In the genomic region with DNA sequence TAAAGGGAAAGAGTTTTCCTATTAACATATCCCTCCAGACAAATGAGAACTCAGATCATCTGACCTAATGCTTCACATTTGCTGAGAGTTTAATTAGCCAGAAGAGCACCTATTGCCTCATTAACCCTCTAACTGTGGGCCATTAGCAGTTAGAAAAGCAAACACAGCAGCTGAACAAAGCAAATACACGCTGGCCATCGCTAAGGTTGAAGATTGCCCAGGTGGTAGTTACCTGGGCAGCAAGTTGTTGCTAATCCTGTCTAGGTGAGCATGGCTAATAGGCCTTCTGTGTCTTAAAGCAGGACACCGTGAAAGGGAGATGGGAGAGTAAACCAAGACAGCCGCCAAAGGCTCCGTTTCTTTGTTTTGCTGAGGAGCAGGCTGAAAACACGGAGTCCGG, we compare ENCODE assay signal across 21 cellular contexts. TPM values are rescaled to one million over a fixed set of nuclear protein-coding genes. Genes with fewer than 3 reads are reported as not detected.
DNase-seq lines count a peak whose midpoint lies in the region; ATAC-seq, FAIRE-seq and TF ChIP-seq lines count a peak whose summit lies in the region.
"Had no signal": no experiment of that assay in that cellular context is flagged by ENCODE, and none has a peak within 500 bp of the region (broad histone marks: within the 10 kb centered on the region; RNA-seq: fewer than 3 reads in every experiment).

No MANE protein-coding gene starts in this region.

- CTCF ChIA-PET in activated CD4-positive, alpha-beta T cell treated with anti-CD3 and anti-CD28 coated beads for 36 hours (lab: Charles Lee), result no interaction called here

- FAIRE-seq in islet of Langerhans (lab: Jason Lieb, UNC), result peak; percentile 100
- FAIRE-seq: colon had no signal

- no peak for ATAC-seq in activated CD4-positive, alpha-beta T cell treated with anti-CD3 and anti-CD28 coated beads for 36 hours
- ATAC-seq in HG02642 (IDR thresholded peaks at IDR 0.05; ENCODE audit: poor library complexity, unreplicated experiment), result no peak
- ATAC-seq: psoas muscle had no signal

- DNase-seq in DMS153 (lab: John Stamatoyannopoulos, UW) (peak; percentile 83), NCI-H1105 treated with DMSO at 0.1 percent for 48 hours (lab: John Stamatoyannopoulos, UW) (peak; percentile 86), NCI-H526 (lab: John Stamatoyannopoulos, UW) (peak; percentile 59 to 60), esophagus muscularis mucosa (ENCODE audit: extremely low spot score) (no peak), H7 (no peak)
- DNase-seq in activated CD4-positive, alpha-beta T cell treated with anti-CD3 and anti-CD28 coated beads for 36 hours, result no peak
- DNase-seq: activated CD4-positive, alpha-beta T cell treated with anti-CD3 and anti-CD28 coated beads for 1 hour; activated CD8-positive, alpha-beta memory T cell treated with anti-CD3 and anti-CD28 coated beads, Interleukin-2, amount 50 U/mL, for 48 hours; CD8-positive, alpha-beta memory T cell; EL; HCEC 1CT; hippocampal formation; mesenchymal stem cell; NCI-H524 treated with DMSO at 0.1 percent for 48 hours; psoas muscle had no signal

- H3K4me3 Mint-ChIP-seq in activated CD4-positive, alpha-beta T cell treated with anti-CD3 and anti-CD28 coated beads for 36 hours, result no peak overlapping the region
- H3K4me3 Mint-ChIP-seq: nephron had no signal

- H3K4me3 ChIP-seq in esophagus muscularis mucosa (no peak overlapping the region), H7 (ENCODE audit: insufficient read depth, low read depth, low read length) (no peak overlapping the region)
- H3K4me3 ChIP-seq: psoas muscle had no signal

- H3K27me3 ChIP-seq in esophagus muscularis mucosa, result peaks cover 0 to 5% (median 0%) of the 10 kb centered on the region in 4 donors
- H3K27me3 ChIP-seq in H7 (ENCODE audit: control insufficient read depth, insufficient read depth, low read length), result no peaks in the 10 kb centered on the region

- POLR2A ChIA-PET in activated CD4-positive, alpha-beta T cell treated with anti-CD3 and anti-CD28 coated beads for 36 hours (lab: Charles Lee), result no interaction called here

- TF ChIP-seq POLR2A in esophagus muscularis mucosa (IDR thresholded peaks at IDR 0.05; ENCODE audit: low read depth), result no peak

- no peak overlapping the region for H3K27ac ChIP-seq in esophagus muscularis mucosa (replicated peaks in 1 of 4)
- H3K27ac ChIP-seq: psoas muscle had no signal

- H3K9me3 Mint-ChIP-seq in activated CD4-positive, alpha-beta T cell treated with anti-CD3 and anti-CD28 coated beads for 36 hours (ENCODE audit: low read depth), result peaks cover under 1% of the 10 kb centered on the region
- H3K9me3 Mint-ChIP-seq: CD8-positive, alpha-beta memory T cell had no signal

- no peak overlapping the region for H3K27ac Mint-ChIP-seq in activated CD4-positive, alpha-beta T cell treated with anti-CD3 and anti-CD28 coated beads for 36 hours
- H3K27ac Mint-ChIP-seq: nephron had no signal

- no peaks in the 10 kb centered on the region for H3K4me1 ChIP-seq in esophagus muscularis mucosa

- TF ChIP-seq CTCF in esophagus muscularis mucosa (IDR thresholded peaks at IDR 0.05), result no peak

- intact Hi-C loops in esophagus muscularis mucosa (cut with DNase I), result no loop called here
- intact Hi-C loops in activated CD4-positive, alpha-beta T cell treated with anti-CD3 and anti-CD28 coated beads for 36 hours (cut with DNase I, micrococcal nuclease), result no loop called here

- H3K36me3 ChIP-seq in esophagus muscularis mucosa (no peaks in the 10 kb centered on the region), H7 (replicated peaks; ENCODE audit: control insufficient read depth, insufficient read depth, low read length) (no peaks in the 10 kb centered on the region)

- no peak for TF ChIP-seq EP300 in esophagus muscularis mucosa (IDR thresholded peaks at IDR 0.05)

- H3K36me3 Mint-ChIP-seq in activated CD4-positive, alpha-beta T cell treated with anti-CD3 and anti-CD28 coated beads for 36 hours (ENCODE audit: low read depth), result no peaks in the 10 kb centered on the region
- H3K36me3 Mint-ChIP-seq: CD8-positive, alpha-beta memory T cell had no signal

- H3K9me3 ChIP-seq in esophagus muscularis mucosa, result peaks cover 0 to 7% (median 0%) of the 10 kb centered on the region in 4 donors
- H3K9me3 ChIP-seq: psoas muscle had no signal

- peaks cover 39% of the 10 kb centered on the region for H3K4me1 Mint-ChIP-seq in activated CD4-positive, alpha-beta T cell treated with anti-CD3 and anti-CD28 coated beads for 36 hours
- H3K4me1 Mint-ChIP-seq: nephron had no signal

- WGBS in esophagus muscularis mucosa, result 89% methylated on average over 7 of the region's 7 CpGs

- H3K27me3 Mint-ChIP-seq in activated CD4-positive, alpha-beta T cell treated with anti-CD3 and anti-CD28 coated beads for 36 hours, result no peaks in the 10 kb centered on the region

RNA-seq across cellular contexts. Expression of gene UCN3, which starts 49.9 kb away (rescaled TPM):
- total RNA-seq in esophagus muscularis mucosa, result not detected
- not detected for total RNA-seq in activated CD4-positive, alpha-beta T cell treated with anti-CD3 and anti-CD28 coated beads for 36 hours
- total RNA-seq in H7 (2014; rRNA removed; shearing (Covaris generic)), result not detected in 2 replicates
- total RNA-seq: CD8-positive, alpha-beta memory T cell; fibroblast of villous mesenchyme; kidney epithelial cell; psoas muscle had no signal

Comparison
In these comparisons a context has a peak if more than half of its experiments do, and no peak if none do; other contexts are left out.
1. DNase-seq: peak in DMS153 (single experiment), NCI-H1105 treated with DMSO at 0.1 percent for 48 hours (single experiment) and NCI-H526 (2 of 2); none in esophagus muscularis mucosa (single experiment), activated CD4-positive, alpha-beta T cell treated with anti-CD3 and anti-CD28 coated beads for 36 hours (single experiment) and H7 (single experiment).